ENCODE assay signal across 12 cellular contexts in the genomic region with DNA sequence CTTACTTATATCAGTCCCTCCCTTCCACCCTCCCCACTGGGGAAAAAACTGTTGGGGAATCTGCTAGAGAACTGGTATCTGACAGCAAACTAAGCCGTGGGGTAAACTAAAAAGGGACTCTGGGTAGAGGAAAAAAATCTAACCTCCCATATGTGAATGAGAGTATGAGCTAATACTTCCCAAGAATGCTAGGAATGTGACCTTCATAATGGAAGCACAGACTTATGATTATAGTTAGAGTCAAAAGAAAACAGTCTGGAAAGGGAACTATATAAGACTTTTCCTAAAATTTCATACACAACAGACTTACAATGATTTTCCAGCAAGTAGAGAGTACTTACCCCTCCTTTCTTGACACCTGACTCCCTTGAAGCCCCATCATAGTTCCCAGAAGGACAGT. TPM values are rescaled to one million over a fixed set of nuclear protein-coding genes. Genes with fewer than 3 reads are reported as not detected.
DNase-seq lines count a peak whose midpoint lies in the region; ATAC-seq and TF ChIP-seq lines count a peak whose summit lies in the region.
"Had no signal": no experiment of that assay in that cellular context is flagged by ENCODE, and none has a peak within 500 bp of the region (broad histone marks: within the 10 kb centered on the region; RNA-seq: fewer than 3 reads in every experiment).

No MANE protein-coding gene starts in this region.

- H3K4me3 ChIP-seq in A673 (ENCODE audit: low read depth, low read length, poor library complexity, severe bottlenecking) = no peak overlapping the region
- no peak overlapping the region for H3K4me3 ChIP-seq in body of pancreas
- no peak overlapping the region for H3K4me3 ChIP-seq in lower lobe of right lung

- no peaks in the 10 kb centered on the region for H3K27me3 Mint-ChIP-seq in activated naive CD8-positive, alpha-beta T cell treated with anti-CD3 and anti-CD28 coated beads for 36 hours
- no peaks in the 10 kb centered on the region for H3K27me3 Mint-ChIP-seq in immature natural killer cell (ENCODE audit: low read depth in 3 of 3)
- H3K27me3 Mint-ChIP-seq: activated naive CD8-positive, alpha-beta T cell treated with anti-CD3 and anti-CD28 coated beads, Interleukin-2, amount 10 ng/mL, durations not matched to agents 7 days and 5 days; memory B cell had no signal

- H3K36me3 ChIP-seq in A673 (ENCODE audit: insufficient read depth, low read length, poor library complexity, severe bottlenecking) (no peaks in the 10 kb centered on the region), body of pancreas (replicated peaks in 1 of 2; ENCODE audit: insufficient read depth in 1 of 2, low read depth in 2 of 2) (peaks cover 0 to 4% of the 10 kb centered on the region in 2 donors), lower lobe of right lung (peaks cover 41% of the 10 kb centered on the region)

- H3K27ac ChIP-seq in A673 (ENCODE audit: low read depth, low read length, poor library complexity, severe bottlenecking) (no peak overlapping the region), body of pancreas (peak overlapping the region in 3 of 4 donors; percentile 15 to 67 (median 28)), lower lobe of right lung (no peak overlapping the region)
- H3K27ac ChIP-seq: C4-2B had no signal

- H3K9me3 ChIP-seq in A673 (ENCODE audit: low read depth, low read length, poor library complexity, severe bottlenecking) (no peaks in the 10 kb centered on the region), body of pancreas (no peaks in the 10 kb centered on the region), lower lobe of right lung (no peaks in the 10 kb centered on the region)

- H3K4me1 Mint-ChIP-seq in activated naive CD8-positive, alpha-beta T cell treated with anti-CD3 and anti-CD28 coated beads for 36 hours = peaks cover 8% of the 10 kb centered on the region
- peaks cover 8 to 10% of the 10 kb centered on the region in 2 donors for H3K4me1 Mint-ChIP-seq in immature natural killer cell

- DNase-seq in A673 (ENCODE audit: low spot score) (peak; percentile 28), HS-27A (ENCODE audit: low read depth) (peak; percentile 46), body of pancreas (no peak), left kidney (ENCODE audit: low read depth, low spot score) (peak; percentile 34), lower lobe of right lung (no peak), immature natural killer cell (no peak), left colon (no peak)
- no peak for DNase-seq in activated naive CD8-positive, alpha-beta T cell treated with anti-CD3 and anti-CD28 coated beads for 36 hours
- DNase-seq: activated CD4-positive, alpha-beta T cell treated with anti-CD3 and anti-CD28 coated beads for 4 hours; activated naive CD8-positive, alpha-beta T cell treated with anti-CD3 and anti-CD28 coated beads, Interleukin-2, amount 10 ng/mL, durations not matched to agents 7 days and 5 days had no signal

- POLR2A ChIA-PET in A673 (lab: Charles Lee; ENCODE audit: low non-redundant PET) = no interaction called here

- H3K4me1 ChIP-seq in A673 (ENCODE audit: insufficient read depth, low read length, poor library complexity, severe bottlenecking) (no peaks in the 10 kb centered on the region), body of pancreas (peaks cover 18% of the 10 kb centered on the region), lower lobe of right lung (peaks cover 17% of the 10 kb centered on the region)

- H3K4me3 Mint-ChIP-seq in activated naive CD8-positive, alpha-beta T cell treated with anti-CD3 and anti-CD28 coated beads for 36 hours = no peak overlapping the region
- H3K4me3 Mint-ChIP-seq in immature natural killer cell = no peak overlapping the region
- H3K4me3 Mint-ChIP-seq: activated naive CD8-positive, alpha-beta T cell treated with anti-CD3 and anti-CD28 coated beads, Interleukin-2, amount 10 ng/mL, durations not matched to agents 7 days and 5 days; memory B cell had no signal

- CTCF ChIA-PET in A673 (lab: Charles Lee) = no interaction called here

- intact Hi-C loops in A673 (cut with micrococcal nuclease; ENCODE audit: unreplicated experiment) = loop anchor here (5.0 kb wide), 1 partner anchor 157 kb away; no protein-coding TSS in a partner anchor
- intact Hi-C loops in body of pancreas (cut with DNase I) = no loop called here
- intact Hi-C loops in lower lobe of right lung (cut with DNase I) = no loop called here
- intact Hi-C loops in left colon (cut with DNase I, micrococcal nuclease) = loop anchor here (10.0 kb wide), 1 partner anchor 110 kb away; no protein-coding TSS in a partner anchor

- TF ChIP-seq CTCF in A673 (conservative IDR thresholded peaks at IDR 0.05; ENCODE audit: low read depth, low read length) = no peak
- no peak for TF ChIP-seq CTCF in body of pancreas (IDR thresholded peaks at IDR 0.05)
- TF ChIP-seq CTCF in lower lobe of right lung (IDR thresholded peaks at IDR 0.05) = no peak

- H3K36me3 Mint-ChIP-seq in activated naive CD8-positive, alpha-beta T cell treated with anti-CD3 and anti-CD28 coated beads for 36 hours = peaks cover 14% of the 10 kb centered on the region
- H3K36me3 Mint-ChIP-seq in immature natural killer cell = peaks cover 19 to 33% (median 21%) of the 10 kb centered on the region in 3 donors

- H3K27ac Mint-ChIP-seq in activated naive CD8-positive, alpha-beta T cell treated with anti-CD3 and anti-CD28 coated beads for 36 hours = no peak overlapping the region
- H3K27ac Mint-ChIP-seq in immature natural killer cell = peak overlapping the region in 1 of 6 donors; percentile 25
- H3K27ac Mint-ChIP-seq: activated naive CD8-positive, alpha-beta T cell treated with anti-CD3 and anti-CD28 coated beads, Interleukin-2, amount 10 ng/mL, durations not matched to agents 7 days and 5 days; memory B cell had no signal

- 11 to 32% methylated on average over 1 of the region's 1 CpG for WGBS in body of pancreas, 2 donors

- ATAC-seq in body of pancreas (peak; percentile 67), lower lobe of right lung (no peak), left colon (no peak)

- no peak for TF ChIP-seq POLR2A in body of pancreas (IDR thresholded peaks at IDR 0.05)

- no peaks in the 10 kb centered on the region for H3K9me3 Mint-ChIP-seq in activated naive CD8-positive, alpha-beta T cell treated with anti-CD3 and anti-CD28 coated beads for 36 hours
- no peaks in the 10 kb centered on the region for H3K9me3 Mint-ChIP-seq in immature natural killer cell
- H3K9me3 Mint-ChIP-seq: activated naive CD8-positive, alpha-beta T cell treated with anti-CD3 and anti-CD28 coated beads, Interleukin-2, amount 10 ng/mL, durations not matched to agents 7 days and 5 days; memory B cell had no signal

- H3K27me3 ChIP-seq in A673 (replicated peaks; ENCODE audit: insufficient read depth, low read depth, low read length, poor library complexity) (no peaks in the 10 kb centered on the region), body of pancreas (no peaks in the 10 kb centered on the region), lower lobe of right lung (ENCODE audit: low read depth) (no peaks in the 10 kb centered on the region)

- no TSS peak for BruUV-seq in A673 (replicated peaks; lab: Mats Ljungman, UMichigan)

RNA-seq across cellular contexts. Expression of gene RBBP5, which starts 23.0 kb away (rescaled TPM):
- total RNA-seq in A673 (2021) (24.4 and 32.0 TPM in 2 replicates), body of pancreas (1 to 10 TPM; 5.6 to 9.3 TPM), lower lobe of right lung (17.9 TPM), left colon (10 to 100 TPM; 12.9 to 14.0 TPM)
- total RNA-seq in activated naive CD8-positive, alpha-beta T cell treated with anti-CD3 and anti-CD28 coated beads for 36 hours = 10 to 100 TPM; 22.7 to 26.9 TPM
- 10 to 100 TPM; 11.2 to 20.1 (median 15.5) TPM for polyA plus RNA-seq in immature natural killer cell

Comparison
In these comparisons a context has a peak if more than half of its experiments do, and no peak if none do; other contexts are left out.
1. DNase-seq: peak in A673 (single experiment), HS-27A (single experiment) and left kidney (single experiment); none in body of pancreas (0 of 4), activated naive CD8-positive, alpha-beta T cell treated with anti-CD3 and anti-CD28 coated beads for 36 hours (single experiment), lower lobe of right lung (single experiment), immature natural killer cell (0 of 3) and left colon (0 of 2).
2. H3K27ac ChIP-seq: peak in body of pancreas (3 of 4); none in A673 (single experiment) and lower lobe of right lung (single experiment).
3. intact Hi-C loops: an anchor here in A673 (5.0 kb wide) and left colon (10.0 kb wide); none called in body of pancreas and lower lobe of right lung.